Comparison of ENCODE assay signal across 1 cellular context in the genomic region with DNA sequence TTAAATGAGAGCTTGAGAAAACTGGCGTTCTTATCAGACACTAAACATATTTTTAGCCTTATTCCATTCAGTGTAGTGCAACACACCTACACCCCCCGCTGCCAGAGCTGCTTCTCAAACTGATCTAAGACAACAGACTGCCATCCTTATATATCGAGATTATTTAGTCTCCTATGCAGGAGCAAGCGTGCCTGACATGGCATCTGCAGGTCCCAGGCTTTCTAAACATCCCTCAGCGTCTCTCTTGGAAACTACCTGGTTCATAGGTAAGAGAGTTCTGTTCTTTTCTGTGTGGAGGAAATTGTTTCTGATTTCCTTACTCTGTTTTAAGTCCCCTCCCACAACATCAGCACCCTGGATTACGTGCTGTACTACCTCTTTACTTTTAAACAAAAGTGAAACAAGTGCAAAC.
TF ChIP-seq lines count a peak whose summit lies in the region.

No MANE protein-coding gene starts in this region.

TF ChIP-seq in H1, 55 proteins besides CTCF, POLR2A, EP300 and RAD21:
- TF ChIP-seq TBP (IDR thresholded peaks at IDR 0.05; ENCODE audit: low read depth, low read length) (no peak), SP1 (IDR thresholded peaks at IDR 0.05; ENCODE audit: low read depth, low read length) (no peak), SAP30 (IDR thresholded peaks at IDR 0.05; ENCODE audit: insufficient read depth, insufficient replicate concordance, low read length) (no peak), PHF8 (conservative IDR thresholded peaks at IDR 0.05; ENCODE audit: low read depth, low read length) (no peak), GTF2F1 (IDR thresholded peaks at IDR 0.05; ENCODE audit: borderline replicate concordance, low read depth, low read length) (no peak), YY1 (IDR thresholded peaks at IDR 0.05; ENCODE audit: low read depth, low read length) (no peak), FOSL1 (IDR thresholded peaks at IDR 0.05; ENCODE audit: insufficient read depth, low read depth, low read length) (no peak)
- TF ChIP-seq, protein P1, sequence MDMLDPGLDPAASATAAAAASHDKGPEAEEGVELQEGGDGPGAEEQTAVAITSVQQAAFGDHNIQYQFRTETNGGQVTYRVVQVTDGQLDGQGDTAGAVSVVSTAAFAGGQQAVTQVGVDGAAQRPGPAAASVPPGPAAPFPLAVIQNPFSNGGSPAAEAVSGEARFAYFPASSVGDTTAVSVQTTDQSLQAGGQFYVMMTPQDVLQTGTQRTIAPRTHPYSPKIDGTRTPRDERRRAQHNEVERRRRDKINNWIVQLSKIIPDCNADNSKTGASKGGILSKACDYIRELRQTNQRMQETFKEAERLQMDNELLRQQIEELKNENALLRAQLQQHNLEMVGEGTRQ (IDR thresholded peaks at IDR 0.05; ENCODE audit: low read length), result no peak
- TF ChIP-seq, protein P2, sequence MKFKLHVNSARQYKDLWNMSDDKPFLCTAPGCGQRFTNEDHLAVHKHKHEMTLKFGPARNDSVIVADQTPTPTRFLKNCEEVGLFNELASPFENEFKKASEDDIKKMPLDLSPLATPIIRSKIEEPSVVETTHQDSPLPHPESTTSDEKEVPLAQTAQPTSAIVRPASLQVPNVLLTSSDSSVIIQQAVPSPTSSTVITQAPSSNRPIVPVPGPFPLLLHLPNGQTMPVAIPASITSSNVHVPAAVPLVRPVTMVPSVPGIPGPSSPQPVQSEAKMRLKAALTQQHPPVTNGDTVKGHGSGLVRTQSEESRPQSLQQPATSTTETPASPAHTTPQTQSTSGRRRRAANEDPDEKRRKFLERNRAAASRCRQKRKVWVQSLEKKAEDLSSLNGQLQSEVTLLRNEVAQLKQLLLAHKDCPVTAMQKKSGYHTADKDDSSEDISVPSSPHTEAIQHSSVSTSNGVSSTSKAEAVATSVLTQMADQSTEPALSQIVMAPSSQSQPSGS (IDR thresholded peaks at IDR 0.05; ENCODE audit: low read length), result no peak
